ENCODE assay signal across 1 cellular context in the genomic region with DNA sequence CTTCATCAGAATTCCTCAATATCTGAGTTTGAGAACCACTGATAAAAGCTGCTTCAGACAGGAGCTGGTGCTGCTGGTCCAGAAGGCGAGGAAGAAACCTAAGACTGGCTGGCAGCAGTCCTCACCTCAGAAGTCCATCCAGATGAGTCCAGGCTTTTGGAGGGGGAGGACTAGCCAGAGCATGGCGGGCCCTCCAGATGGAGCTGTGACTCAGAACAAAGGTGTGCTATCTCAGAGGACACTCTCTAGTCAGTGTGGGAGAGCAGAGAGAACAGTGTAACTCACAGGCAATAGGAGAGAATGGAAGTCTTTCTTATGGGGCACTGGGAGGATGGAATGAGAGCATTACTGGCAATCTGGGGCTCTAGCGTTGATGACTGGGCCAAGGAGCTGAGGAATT.
TF ChIP-seq lines count a peak whose summit lies in the region.

No MANE protein-coding gene starts in this region.

TF ChIP-seq in HCT116, 20 proteins besides CTCF, POLR2A, EP300 and RAD21 (continued from another document):
- TF ChIP-seq REST (IDR thresholded peaks at IDR 0.05; ENCODE audit: low read depth) (no peak), TCF7L2 (IDR thresholded peaks at IDR 0.05; ENCODE audit: borderline replicate concordance, extremely low read depth, insufficient read depth, insufficient read length) (no peak), EZH2phosphoT487 (IDR thresholded peaks at IDR 0.05; ENCODE audit: borderline replicate concordance) (no peak), SRF (IDR thresholded peaks at IDR 0.05; ENCODE audit: low read depth) (no peak)
- TF ChIP-seq, protein P1, sequence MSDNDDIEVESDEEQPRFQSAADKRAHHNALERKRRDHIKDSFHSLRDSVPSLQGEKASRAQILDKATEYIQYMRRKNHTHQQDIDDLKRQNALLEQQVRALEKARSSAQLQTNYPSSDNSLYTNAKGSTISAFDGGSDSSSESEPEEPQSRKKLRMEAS (IDR thresholded peaks at IDR 0.05), result no peak
